Comparison of ENCODE assay signal across 33 cellular contexts in genomic region chr1:60920561-60920960, GRCh38.
"Had no signal": no experiment of that assay in that cellular context is flagged by ENCODE, and none has a peak within 500 bp of the region (broad histone marks: within the 10 kb centered on the region; RNA-seq: fewer than 3 reads in every experiment).

No MANE protein-coding gene starts in this region.

- H3K4me1 Mint-ChIP-seq: activated CD4-positive, alpha-beta T cell treated with anti-CD3 and anti-CD28 coated beads, Interleukin-2, amount 10 ng/mL, durations not matched to agents 7 days and 5 days; activated naive CD4-positive, alpha-beta T cell treated with anti-CD3 and anti-CD28 coated beads, Interleukin-2, amount 50 U/mL, for 24 hours; activated naive CD8-positive, alpha-beta T cell treated with anti-CD3 and anti-CD28 coated beads for 36 hours; activated naive CD8-positive, alpha-beta T cell treated with anti-CD3 and anti-CD28 coated beads, Interleukin-2, amount 50 U/mL, for 24 hours; activated T-helper 17 cell treated with anti-CD3 and anti-CD28 coated beads, Interleukin-2, amount 50 U/mL, for 72 hours had no signal

- H3K36me3 Mint-ChIP-seq: activated naive CD4-positive, alpha-beta T cell treated with anti-CD3 and anti-CD28 coated beads, Interleukin-2, amount 50 U/mL, for 24 hours; activated naive CD8-positive, alpha-beta T cell treated with anti-CD3 and anti-CD28 coated beads for 36 hours; brain; WTC11 had no signal

- H3K27me3 Mint-ChIP-seq: activated CD8-positive, alpha-beta T cell treated with anti-CD3 and anti-CD28 coated beads for 36 hours; activated naive CD4-positive, alpha-beta T cell treated with anti-CD3 and anti-CD28 coated beads, Interleukin-2, amount 50 U/mL, for 24 hours; activated naive CD8-positive, alpha-beta T cell treated with anti-CD3 and anti-CD28 coated beads for 36 hours; activated naive CD8-positive, alpha-beta T cell treated with anti-CD3 and anti-CD28 coated beads, Interleukin-2, amount 50 U/mL, for 24 hours; activated T-helper 17 cell treated with anti-CD3 and anti-CD28 coated beads, Interleukin-2, amount 50 U/mL, for 72 hours had no signal

- DNase-seq: activated CD4-positive, alpha-beta T cell treated with anti-CD3 and anti-CD28 coated beads for 1 hour; activated CD4-positive, alpha-beta T cell treated with anti-CD3 and anti-CD28 coated beads for 4 hours; activated CD4-positive, alpha-beta T cell treated with anti-CD3 and anti-CD28 coated beads, Interleukin-2, amount 10 ng/mL, durations not matched to agents 7 days and 5 days; activated CD4-positive, alpha-beta T cell treated with anti-CD3 and anti-CD28 coated beads, Interleukin-2, amount 50 U/mL, for 4 hours; activated CD8-positive, alpha-beta memory T cell treated with anti-CD3 and anti-CD28 coated beads for 24 hours; activated CD8-positive, alpha-beta T cell treated with anti-CD3 and anti-CD28 coated beads for 36 hours; activated effector memory CD4-positive, alpha-beta T cell treated with Interleukin-2 at 50 U/mL for 16 hours; activated gamma-delta T cell treated with Interleukin-2 at 50 U/mL for 16 hours; activated naive CD4-positive, alpha-beta T cell treated with Interleukin-2 at 50 U/mL for 16 hours; activated naive CD8-positive, alpha-beta T cell treated with anti-CD3 and anti-CD28 coated beads for 36 hours; activated naive CD8-positive, alpha-beta T cell treated with anti-CD3 and anti-CD28 coated beads, Interleukin-2, amount 50 U/mL, for 24 hours; activated T-cell treated with anti-CD3 and anti-CD28 coated beads, Interleukin-2, amount 50 U/mL, for 4 hours; adrenal gland; amygdala; central memory CD4-positive, alpha-beta T cell; cerebellar nuclear complex; colonic mucosa; dorsolateral prefrontal cortex; effector CD4-positive, alpha-beta T cell; effector memory CD8-positive, alpha-beta T cell; esophagus squamous epithelium; head of caudate nucleus; hippocampal formation; T-helper 2 cell had no signal

- H3K4me3 ChIP-seq: adrenal gland, ascending aorta, breast epithelium, cardiac muscle cell, colonic mucosa, dorsolateral prefrontal cortex, esophagus squamous epithelium had no signal

- H3K9me3 Mint-ChIP-seq: activated CD4-positive, alpha-beta T cell treated with anti-CD3 and anti-CD28 coated beads, Interleukin-2, amount 10 ng/mL, durations not matched to agents 7 days and 5 days; activated CD8-positive, alpha-beta T cell treated with anti-CD3 and anti-CD28 coated beads for 36 hours; activated naive CD4-positive, alpha-beta T cell treated with anti-CD3 and anti-CD28 coated beads, Interleukin-2, amount 50 U/mL, for 24 hours; activated naive CD8-positive, alpha-beta T cell treated with anti-CD3 and anti-CD28 coated beads for 36 hours; activated naive CD8-positive, alpha-beta T cell treated with anti-CD3 and anti-CD28 coated beads, Interleukin-2, amount 50 U/mL, for 24 hours; activated T-cell treated with anti-CD3 and anti-CD28 coated beads, Interleukin-2, amount 50 U/mL, for 4 hours; activated T-helper 17 cell treated with anti-CD3 and anti-CD28 coated beads, Interleukin-2, amount 50 U/mL, for 72 hours; effector memory CD8-positive, alpha-beta T cell; WTC11 had no signal

- H3K27ac ChIP-seq: adrenal gland, cardiac muscle cell, colonic mucosa, epithelial cell of prostate, esophagus squamous epithelium, VCaP had no signal

- H3K36me3 ChIP-seq: adrenal gland, ascending aorta, breast epithelium, cardiac muscle cell, colonic mucosa, esophagus squamous epithelium had no signal

- ATAC-seq: activated CD8-positive, alpha-beta T cell treated with anti-CD3 and anti-CD28 coated beads for 36 hours; activated naive CD8-positive, alpha-beta T cell treated with anti-CD3 and anti-CD28 coated beads, Interleukin-2, amount 50 U/mL, for 24 hours; activated T-cell treated with anti-CD3 and anti-CD28 coated beads, Interleukin-2, amount 50 U/mL, for 4 hours; activated T-helper 17 cell treated with anti-CD3 and anti-CD28 coated beads, Interleukin-2, amount 50 U/mL, for 72 hours; effector memory CD8-positive, alpha-beta T cell; WTC11 had no signal

- H3K4me1 ChIP-seq: breast epithelium, colonic mucosa had no signal

- H3K4me3 Mint-ChIP-seq: activated CD4-positive, alpha-beta T cell treated with anti-CD3 and anti-CD28 coated beads, Interleukin-2, amount 10 ng/mL, durations not matched to agents 7 days and 5 days; activated CD8-positive, alpha-beta T cell treated with anti-CD3 and anti-CD28 coated beads for 36 hours; activated naive CD4-positive, alpha-beta T cell treated with anti-CD3 and anti-CD28 coated beads, Interleukin-2, amount 50 U/mL, for 24 hours; activated naive CD8-positive, alpha-beta T cell treated with anti-CD3 and anti-CD28 coated beads for 36 hours; activated naive CD8-positive, alpha-beta T cell treated with anti-CD3 and anti-CD28 coated beads, Interleukin-2, amount 50 U/mL, for 24 hours; activated T-cell treated with anti-CD3 and anti-CD28 coated beads, Interleukin-2, amount 50 U/mL, for 4 hours; activated T-helper 17 cell treated with anti-CD3 and anti-CD28 coated beads, Interleukin-2, amount 50 U/mL, for 72 hours; brain; effector memory CD8-positive, alpha-beta T cell; WTC11 had no signal

- H3K9me3 ChIP-seq: adrenal gland, ascending aorta, breast epithelium, colonic mucosa, esophagus squamous epithelium had no signal

- H3K27ac Mint-ChIP-seq: activated CD4-positive, alpha-beta T cell treated with anti-CD3 and anti-CD28 coated beads, Interleukin-2, amount 10 ng/mL, durations not matched to agents 7 days and 5 days; activated CD8-positive, alpha-beta T cell treated with anti-CD3 and anti-CD28 coated beads for 36 hours; activated naive CD4-positive, alpha-beta T cell treated with anti-CD3 and anti-CD28 coated beads, Interleukin-2, amount 50 U/mL, for 24 hours; activated naive CD8-positive, alpha-beta T cell treated with anti-CD3 and anti-CD28 coated beads for 36 hours; activated naive CD8-positive, alpha-beta T cell treated with anti-CD3 and anti-CD28 coated beads, Interleukin-2, amount 50 U/mL, for 24 hours; activated T-helper 17 cell treated with anti-CD3 and anti-CD28 coated beads, Interleukin-2, amount 50 U/mL, for 72 hours; effector memory CD8-positive, alpha-beta T cell; WTC11 had no signal

- H3K27me3 ChIP-seq: adrenal gland, ascending aorta, breast epithelium, cardiac muscle cell, colonic mucosa, dorsolateral prefrontal cortex, esophagus squamous epithelium had no signal
